Comparison of ENCODE assay signal across 8 cellular contexts in genomic region chr2:172735646-172736418, GRCh38. TPM values are rescaled to one million over a fixed set of nuclear protein-coding genes. Genes with fewer than 3 reads are reported as not detected.
DNase-seq lines count a peak whose midpoint lies in the region; TF ChIP-seq lines count a peak whose summit lies in the region.

TSS of gene RAPGEF4 (plus strand) at chr2:172735845. CDS start at chr2:172735984, 139 bp downstream.

- H3K27me3 ChIP-seq in dorsolateral prefrontal cortex (peaks cover 0 to 35% (median 5%) of the 10 kb centered on the region in 45 donors), vagina (peaks cover 5% of the 10 kb centered on the region)

- H3K9me3 ChIP-seq in ES-I3 (ENCODE audit: control insufficient read depth, insufficient read depth, low read length) (no peaks in the 10 kb centered on the region), vagina (no peaks in the 10 kb centered on the region)

- H3K27ac ChIP-seq in dorsolateral prefrontal cortex (peak within 1 kb of the TSS in 54 of 59 donors; percentile 9 to 88 (median 70)), vagina (no peak within 1 kb of the TSS)

- TF ChIP-seq POLR2A in vagina (IDR thresholded peaks at IDR 0.05), result no peak

- H3K4me1 ChIP-seq in ES-I3 (ENCODE audit: insufficient read depth, low read length) (no peaks in the 10 kb centered on the region), vagina (peaks cover 6% of the 10 kb centered on the region)

- peak within 1 kb of the TSS; percentile 85 for H3K9ac ChIP-seq in ES-I3 (ENCODE audit: low read depth, low read length)

- no peak for TF ChIP-seq CTCF in dorsolateral prefrontal cortex (IDR thresholded peaks at IDR 0.05 in 54 of 56, conservative IDR thresholded peaks at IDR 0.05 in 2 of 56; ENCODE audit: low read depth in 1 of 56, partially characterized antibody in 56 of 56)
- no peak for TF ChIP-seq CTCF in vagina (IDR thresholded peaks at IDR 0.05)

- H3K36me3 ChIP-seq in ES-I3 (ENCODE audit: insufficient read depth, low read length) (no peaks in the 10 kb centered on the region), vagina (no peaks in the 10 kb centered on the region)

- intact Hi-C loops in dorsolateral prefrontal cortex (cut with DNase I), result no loop called here
- intact Hi-C loops in vagina (cut with DNase I), result no loop called here

- H3K4me3 ChIP-seq in dorsolateral prefrontal cortex (peak within 1 kb of the TSS; percentile 30 to 80 (median 66)), vagina (peak within 1 kb of the TSS; percentile 35 to 54)

- peak; percentile 16 for DNase-seq in NCI-H2227 treated with DMSO at 0.1 percent for 48 hours (lab: John Stamatoyannopoulos, UW)
- DNase-seq in dorsolateral prefrontal cortex, result peak in 3 of 10 donors; percentile 40 to 50 (median 46)
- no peak for DNase-seq in mesenteric fat pad (ENCODE audit: low spot score)
- DNase-seq in vagina (ENCODE audit: extremely low spot score in 2 of 2), result no peak
- no peak for DNase-seq in midbrain (lab: John Stamatoyannopoulos, UW)
- DNase-seq in kidney glomerular epithelial cell (lab: John Stamatoyannopoulos, UW), result no peak
- DNase-seq in activated CD4-positive, alpha-beta T cell treated with anti-CD3 and anti-CD28 coated beads for 48 hours, result no peak

RNA-seq across cellular contexts. Expression of gene RAPGEF4, which starts in this region (rescaled TPM):
- total RNA-seq in dorsolateral prefrontal cortex, result 100 to 1,000 TPM; 124 to 383 (median 245) TPM
- 10.4 TPM for total RNA-seq in mesenteric fat pad
- 18.4 TPM for total RNA-seq in vagina
